ENCODE assay signal across 8 cellular contexts in the genomic region with DNA sequence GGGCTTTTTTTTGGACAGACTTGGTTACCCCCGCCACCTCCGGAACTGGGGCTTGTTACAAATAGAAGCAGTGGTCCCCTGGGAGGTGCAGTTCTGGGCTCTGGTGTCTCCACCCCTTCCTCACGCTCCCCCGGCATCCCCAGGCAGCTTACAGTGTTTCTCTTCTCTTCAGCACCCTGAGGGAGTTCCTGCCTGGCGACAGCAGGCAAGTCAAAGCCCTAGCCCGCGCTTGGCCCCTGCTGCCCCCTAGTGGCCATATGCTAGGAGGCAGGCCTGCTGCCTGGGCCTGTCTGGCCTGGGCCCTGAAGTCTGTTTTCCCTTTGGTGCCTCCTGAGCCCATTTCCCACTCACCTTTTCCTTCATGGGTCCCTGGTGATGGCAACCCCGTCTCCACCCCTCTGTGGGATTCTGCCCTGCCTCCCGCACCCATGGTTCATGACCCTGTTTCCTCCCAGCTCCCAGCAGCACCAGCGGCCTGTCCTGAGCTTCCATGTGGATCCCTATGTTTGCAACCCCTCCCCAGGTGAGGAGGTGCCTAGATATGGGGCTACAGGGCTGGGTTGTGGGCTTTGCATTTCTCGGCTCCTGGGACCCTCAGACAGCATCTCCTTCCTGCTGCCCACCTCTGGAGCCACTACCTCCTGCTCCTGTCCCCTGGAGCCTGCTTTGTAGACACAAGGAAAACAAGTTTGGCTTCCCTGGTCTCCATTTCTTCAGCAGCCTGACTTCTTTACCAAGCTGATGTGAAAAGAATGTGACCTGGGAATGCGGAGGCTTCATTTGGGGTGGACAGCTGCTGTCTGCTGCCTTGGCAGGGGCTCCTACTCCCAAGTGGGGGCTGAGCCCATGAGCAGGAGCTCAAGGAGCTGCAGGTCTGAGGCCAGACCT. TPM values are rescaled to one million over a fixed set of nuclear protein-coding genes. Genes with fewer than 3 reads are reported as not detected.
DNase-seq lines count a peak whose midpoint lies in the region; ATAC-seq and TF ChIP-seq lines count a peak whose summit lies in the region.

No MANE protein-coding gene starts in this region.

- H3K4me1 ChIP-seq in breast epithelium, result peaks cover 0 to 5% of the 10 kb centered on the region in 2 donors

- peak; percentile 31 for DNase-seq in AG09309 (ENCODE audit: low read depth)
- peak; percentile 87 for DNase-seq in NCI-H2227 (lab: John Stamatoyannopoulos, UW; ENCODE audit: unreplicated experiment)
- DNase-seq in WERI-Rb-1, result peak; percentile 92
- peak; percentile 81 to 91 for DNase-seq in breast epithelium (ENCODE audit: low spot score in 2 of 2)
- peak; percentile 97 for DNase-seq in islet precursor cell
- DNase-seq in stimulated activated CD4-positive, alpha-beta T cell treated with anti-CD3 and anti-CD28 coated beads, Interleukin-15, amount 100 ng/mL, for 24 hours, result peak; percentile 94

- peak; percentile 99 for TF ChIP-seq CTCF in AG09309 (IDR thresholded peaks at IDR 0.05; ENCODE audit: control insufficient read depth, insufficient read depth, low read depth, low read length, missing control alignments)
- TF ChIP-seq CTCF in WERI-Rb-1 (IDR thresholded peaks at IDR 0.05; ENCODE audit: low read depth, low read length), result peak; percentile 99
- TF ChIP-seq CTCF in breast epithelium (IDR thresholded peaks at IDR 0.05), result peak; percentile 92 to 95 (median 94)

- H3K27me3 ChIP-seq in WERI-Rb-1 (ENCODE audit: insufficient read depth, low read depth, severe bottlenecking), result peaks cover 2% of the 10 kb centered on the region
- H3K27me3 ChIP-seq in breast epithelium, result peaks cover 0 to 4% of the 10 kb centered on the region in 2 donors

- intact Hi-C loops in breast epithelium (cut with DNase I; ENCODE audit: low total_unique reads), result no loop called here

- TF ChIP-seq POLR2A in breast epithelium (IDR thresholded peaks at IDR 0.05), result no peak

- peak overlapping the region; percentile 32 for H3K27ac ChIP-seq in WERI-Rb-1
- peak overlapping the region; percentile 40 to 70 for H3K27ac ChIP-seq in breast epithelium

- peak; percentile 61 for ATAC-seq in GM18909 (IDR thresholded peaks at IDR 0.05; ENCODE audit: poor library complexity, unreplicated experiment)
- peak; percentile 49 for ATAC-seq in HG03139 (IDR thresholded peaks at IDR 0.05; ENCODE audit: unreplicated experiment)

- H3K36me3 ChIP-seq in WERI-Rb-1, result peaks cover 48% of the 10 kb centered on the region
- H3K36me3 ChIP-seq in breast epithelium, result peaks cover 16% of the 10 kb centered on the region

- H3K9me3 ChIP-seq in WERI-Rb-1 (ENCODE audit: severe bottlenecking) (no peaks in the 10 kb centered on the region), breast epithelium (no peaks in the 10 kb centered on the region)

- no peak overlapping the region for H3K4me3 ChIP-seq in AG09309 (ENCODE audit: control insufficient read depth, low read depth, low read length)
- no peak overlapping the region for H3K4me3 ChIP-seq in WERI-Rb-1 (ENCODE audit: low read depth, low read length)
- H3K4me3 ChIP-seq in breast epithelium, result peak overlapping the region in 2 of 3 donors; percentile 19 to 63

RNA-seq across cellular contexts. Expression of a gene that starts 2.2 kb away (rescaled TPM):
- total RNA-seq in breast epithelium, result 1 to 10 TPM in 1 of 3 donors, under 1 TPM in 2; 0.48 to 1.5 (median 0.98) TPM

RNA-seq across cellular contexts. Expression of a gene that starts 9.1 kb away (rescaled TPM):
- total RNA-seq in breast epithelium, result 100 to 1,000 TPM; 239 to 331 (median 312) TPM

RNA-seq across cellular contexts. Expression of a gene that starts 57.9 kb away (rescaled TPM):
- 100 to 1,000 TPM; 107 to 144 (median 125) TPM for total RNA-seq in breast epithelium

Comparison
In these comparisons a context has a peak if more than half of its experiments do, and no peak if none do; other contexts are left out.
1. DNase-seq: peak in every context shown above with its lines; median percentile 97 in islet precursor cell; 94 in stimulated activated CD4-positive, alpha-beta T cell treated with anti-CD3 and anti-CD28 coated beads, Interleukin-15, amount 100 ng/mL, for 24 hours; 92 in WERI-Rb-1; 87 in NCI-H2227; 86 in breast epithelium; 31 in AG09309.
2. H3K4me3 ChIP-seq: peak in breast epithelium (2 of 3); none in AG09309 (single experiment) and WERI-Rb-1 (single experiment).
3. Peak in every context shown above with its lines, with median percentiles within 50 percentile points of each other: CTCF ChIP-seq.